8 cellular contexts compared by ENCODE assay signal in the genomic region with DNA sequence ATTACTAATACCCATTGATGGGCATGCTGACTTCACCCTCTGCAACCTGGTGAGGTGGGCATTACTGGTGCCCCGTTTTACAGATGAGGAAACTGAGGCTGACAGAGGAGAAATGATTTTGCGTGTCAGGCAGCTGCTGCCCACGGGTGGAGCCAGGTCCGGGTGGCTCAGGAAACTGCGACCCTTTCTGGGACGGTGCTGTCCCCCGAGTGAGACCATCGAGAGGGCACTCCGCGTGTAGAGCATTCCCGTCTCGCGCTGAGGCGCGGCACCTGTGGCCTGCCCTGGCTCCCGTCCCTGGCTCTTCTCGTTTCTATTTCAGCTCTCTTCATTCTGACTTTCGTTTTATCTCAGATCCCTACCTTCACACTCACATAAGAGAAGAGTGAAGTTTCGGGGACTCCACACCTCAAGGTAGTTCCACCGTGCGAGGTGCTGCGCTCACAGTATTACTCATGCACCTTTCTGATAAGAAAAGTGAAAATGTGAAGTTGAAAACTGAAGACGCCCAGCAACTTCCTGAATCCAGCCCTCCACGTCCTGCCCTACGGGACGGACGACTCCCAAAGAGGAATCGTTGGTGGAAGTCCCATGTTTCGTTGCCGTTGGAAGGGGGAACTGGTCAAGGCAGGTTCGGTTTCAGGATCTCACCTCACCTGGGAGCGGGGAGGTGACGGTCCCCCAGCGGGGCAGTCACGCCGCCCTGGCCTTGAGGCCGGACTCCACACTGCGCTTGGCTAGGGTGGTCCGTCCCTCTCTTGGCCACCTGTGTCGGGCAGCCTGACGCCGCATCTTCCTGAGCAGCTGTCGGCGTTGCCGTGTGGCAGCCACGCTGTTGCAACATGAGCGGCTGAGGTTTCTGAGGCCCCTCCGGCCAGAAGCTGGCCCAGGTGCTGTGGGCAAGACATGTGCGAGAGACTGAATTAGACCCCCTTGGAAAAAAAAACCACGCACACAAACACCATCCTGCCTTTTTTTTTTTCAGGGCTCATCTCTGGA. TPM values are rescaled to one million over a fixed set of nuclear protein-coding genes. Genes with fewer than 3 reads are reported as not detected.
DNase-seq lines count a peak whose midpoint lies in the region; ATAC-seq and TF ChIP-seq lines count a peak whose summit lies in the region.

No MANE protein-coding gene starts in this region.

- no peaks in the 10 kb centered on the region for H3K79me2 ChIP-seq in mammary epithelial cell (ENCODE audit: insufficient read depth, low read length)

- no peak overlapping the region for H2AFZ ChIP-seq in mammary epithelial cell (ENCODE audit: low read depth, low read length)

- BruUV-seq in mammary epithelial cell (replicated peaks; lab: Mats Ljungman, UMichigan), result no TSS peak

- dilution Hi-C loops in mammary epithelial cell (cut with HindIII; ENCODE audit: low sequenced_read_pairs), result no loop called here

- H3K9me3 ChIP-seq in mammary epithelial cell (replicated peaks; ENCODE audit: insufficient read depth, low read length), result no peaks in the 10 kb centered on the region

- H3K4me1 Mint-ChIP-seq in natural killer cell, result peaks cover 31 to 60% of the 10 kb centered on the region in 2 donors

- intact Hi-C loops in natural killer cell (cut with micrococcal nuclease), result no loop called here
- intact Hi-C loops in mammary epithelial cell (cut with micrococcal nuclease), result no loop called here

- TF ChIP-seq CTCF in natural killer cell (IDR thresholded peaks at IDR 0.05) (no peak), mammary epithelial cell (conservative IDR thresholded peaks at IDR 0.05 in 1 of 2, IDR thresholded peaks at IDR 0.05 in 1 of 2; ENCODE audit: extremely low read depth in 1 of 2, insufficient read depth in 1 of 2, low read depth in 1 of 2, low read length in 2 of 2) (no peak)

- H3K4me3 ChIP-seq in mammary epithelial cell (replicated peaks in 1 of 3; ENCODE audit: insufficient read depth in 1 of 3, low read depth in 2 of 3, low read length in 3 of 3), result no peak overlapping the region

- no peak overlapping the region for H3K27ac ChIP-seq in mammary epithelial cell (ENCODE audit: insufficient read depth, low read depth, low read length)

- in situ Hi-C loops in mammary epithelial cell (cut with MboI; ENCODE audit: low sequenced_read_pairs in 2 of 2), result no loop called here

- no peaks in the 10 kb centered on the region for H3K36me3 ChIP-seq in mammary epithelial cell (ENCODE audit: insufficient read depth, low read length)

- no peak overlapping the region for H3K9ac ChIP-seq in mammary epithelial cell (ENCODE audit: insufficient read depth, low read length)

- CTCF ChIA-PET in mammary epithelial cell (lab: Charles Lee; ENCODE audit: low non-redundant PET), result no interaction called here

- no peaks in the 10 kb centered on the region for H3K9me3 Mint-ChIP-seq in natural killer cell

- H3K27me3 ChIP-seq in mammary epithelial cell (ENCODE audit: insufficient read depth, low read length), result no peaks in the 10 kb centered on the region

- peak; percentile 77 for DNase-seq in activated CD4-positive, alpha-beta T cell treated with anti-CD3 and anti-CD28 coated beads for 48 hours
- DNase-seq in natural killer cell, result no peak
- no peak for DNase-seq in iPS-NIHi7 (ENCODE audit: extremely low spot score)
- DNase-seq in NCI-H345 treated with DMSO at 0.1 percent for 48 hours (lab: John Stamatoyannopoulos, UW; ENCODE audit: unreplicated experiment), result no peak
- no peak for DNase-seq in mammary epithelial cell
- no peak for DNase-seq in HT-29 (ENCODE audit: low spot score)

- H3K27me3 Mint-ChIP-seq in natural killer cell (ENCODE audit: low read depth in 2 of 2), result peaks cover 6 to 10% of the 10 kb centered on the region in 2 donors

- peak overlapping the region; percentile 29 to 50 for H3K27ac Mint-ChIP-seq in natural killer cell

- ATAC-seq in GM18867 (IDR thresholded peaks at IDR 0.05; ENCODE audit: unreplicated experiment) (peak; percentile 76), HG02884 (IDR thresholded peaks at IDR 0.05; ENCODE audit: unreplicated experiment) (peak; percentile 63), natural killer cell (peak; percentile 40 to 78 (median 75))

- no peaks in the 10 kb centered on the region for H4K20me1 ChIP-seq in mammary epithelial cell (ENCODE audit: insufficient read depth, low read length)

- no peaks in the 10 kb centered on the region for H3K4me1 ChIP-seq in mammary epithelial cell (ENCODE audit: insufficient read depth, low read length)

- H3K36me3 Mint-ChIP-seq in natural killer cell, result no peaks in the 10 kb centered on the region

- peak overlapping the region; percentile 93 for H3K4me3 Mint-ChIP-seq in natural killer cell

- WGBS in mammary epithelial cell (ENCODE audit: low coverage, missing lambda C conversion rate), result 75% methylated on average over 24 of the region's 50 CpGs

- H3K4me2 ChIP-seq in mammary epithelial cell (ENCODE audit: insufficient read depth, low read depth, low read length), result no peak overlapping the region

RNA-seq across cellular contexts. Expression of gene IRF8, which starts 48.8 kb away (rescaled TPM):
- 100 to 1,000 TPM; 101 to 167 (median 122) TPM for total RNA-seq in natural killer cell
- total RNA-seq in mammary epithelial cell, result not detected
- polyA plus RNA-seq in mammary epithelial cell, result not detected
- not detected for polyA minus RNA-seq in mammary epithelial cell
- total RNA-seq in HT-29 (2014; rRNA removed; shearing (Covaris generic)), result 0.23 TPM in 1 of 2 replicates, not detected in the other

Comparison
In these comparisons a context has a peak if more than half of its experiments do, and no peak if none do; other contexts are left out.
1. RNA of gene IRF8, which starts 48.8 kb away (total RNA-seq): 101 to 167 TPM in natural killer cell; 0.23 TPM in HT-29 and not detected in mammary epithelial cell; every median in the first group is over 10 times any median in the second.
2. Peak in every context shown above with its lines, with median percentiles within 50 percentile points of each other: ATAC-seq.